Comparison of ENCODE assay signal across 21 cellular contexts in the genomic region with DNA sequence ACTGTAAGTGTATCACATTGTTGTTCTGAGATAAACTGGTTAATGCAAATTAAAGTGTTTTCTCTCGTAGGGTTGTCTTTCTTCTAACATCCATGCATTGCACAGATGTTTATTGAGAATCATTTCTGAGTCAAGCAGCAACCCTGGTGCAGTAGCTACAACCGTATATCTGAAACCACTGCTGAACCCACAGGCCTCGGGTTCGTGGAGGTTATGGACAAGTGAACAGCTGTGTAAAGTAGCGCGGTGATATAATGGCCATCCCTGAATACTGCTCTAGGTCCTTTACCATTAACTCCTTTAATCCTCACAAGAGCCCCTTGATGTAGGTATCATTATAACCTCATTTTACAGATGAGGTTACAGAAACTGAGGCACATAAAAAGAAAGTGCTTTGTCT.
"Had no signal": no experiment of that assay in that cellular context is flagged by ENCODE, and none has a peak within 500 bp of the region (broad histone marks: within the 10 kb centered on the region; RNA-seq: fewer than 3 reads in every experiment).

No MANE protein-coding gene starts in this region.

- H3K4me3 ChIP-seq: K562 had no signal

- H3K27ac ChIP-seq: HL-60, KMS-11 had no signal

- H3K4me1 Mint-ChIP-seq: IgD-negative memory B cell, T-cell had no signal

- H3K4me3 Mint-ChIP-seq: IgD-negative memory B cell; T-cell; T-helper 1 cell treated with Interleukin-12 subunit alpha and Interleukin-12 subunit beta and Interleukin-4 antibody, amounts not matched to agents 30 μg/mL and 1 μg/mL, for 36 hours had no signal

- H3K27ac Mint-ChIP-seq: IgD-negative memory B cell; T-cell; T-helper 1 cell treated with Interleukin-12 subunit alpha and Interleukin-12 subunit beta and Interleukin-4 antibody, amounts not matched to agents 30 μg/mL and 1 μg/mL, for 36 hours had no signal

- DNase-seq: Kasumi-1, MM.1S, NCI-H1105 treated with DMSO at 0.1 percent for 48 hours, NCI-H1417 treated with DMSO at 0.1 percent for 48 hours, NCI-H146, NCI-H2081, NCI-H2107, NCI-H345, NCI-H510A treated with DMSO at 0.1 percent for 48 hours, NCI-H69, Right ventricle myocardium superior, RPMI8226, SIG-M5, SK-N-SH, SW 1271, T-cell had no signal

- H3K9me3 ChIP-seq: SK-N-SH had no signal

- H3K36me3 Mint-ChIP-seq: T-cell had no signal

- H3K27me3 Mint-ChIP-seq: IgD-negative memory B cell, T-cell had no signal
